Comparison of ENCODE assay signal across 7 cellular contexts in genomic region chr2:15657759-15658158, GRCh38.
"Had no signal": no experiment of that assay in that cellular context is flagged by ENCODE, and none has a peak within 500 bp of the region (broad histone marks: within the 10 kb centered on the region; RNA-seq: fewer than 3 reads in every experiment).

No MANE protein-coding gene starts in this region.

- H3K4me3 ChIP-seq: K562 had no signal

- ATAC-seq: HepG2, K562 had no signal

- H3K4me1 Mint-ChIP-seq: IgD-negative memory B cell had no signal

- H3K27ac Mint-ChIP-seq: IgD-negative memory B cell had no signal

- H3K36me3 Mint-ChIP-seq: IgD-negative memory B cell had no signal

- DNase-seq: IMR-90, KBM-7, KG1 had no signal

- H3K27ac ChIP-seq: HL-60 had no signal

- H3K4me3 Mint-ChIP-seq: IgD-negative memory B cell had no signal
